Comparison of ENCODE assay signal across 8 cellular contexts in genomic region chr4:56757821-56758400, GRCh38.
DNase-seq lines count a peak whose midpoint lies in the region; ATAC-seq and TF ChIP-seq lines count a peak whose summit lies in the region.

No MANE protein-coding gene starts in this region.

- H2AFZ ChIP-seq in KMS-11 (ENCODE audit: low read depth) = peak overlapping the region; percentile 82

- H3K4me3 ChIP-seq in KMS-11 (IDR thresholded peaks at IDR 0.05; ENCODE audit: insufficient read depth, low read depth, low read length) = peak overlapping the region; percentile 74
- peak overlapping the region in 2 of 59 donors; percentile 6 to 14 for H3K4me3 ChIP-seq in dorsolateral prefrontal cortex
- peak overlapping the region; percentile 46 for H3K4me3 ChIP-seq in naive thymus-derived CD4-positive, alpha-beta T cell (ENCODE audit: low read length)

- H3K9me3 Mint-ChIP-seq in naive thymus-derived CD4-positive, alpha-beta T cell = peaks cover 0 to 2% (median 0%) of the 10 kb centered on the region in 11 donors

- H3K9me3 ChIP-seq in naive thymus-derived CD4-positive, alpha-beta T cell (ENCODE audit: control insufficient read depth in 2 of 3, low read length in 3 of 3) = no peaks in the 10 kb centered on the region

- POLR2A ChIA-PET in naive thymus-derived CD4-positive, alpha-beta T cell (lab: Charles Lee) = interaction anchor here (0.9 to 1.4 kb wide), 2 partner anchors 363 to 371 kb away, joined by 4 to 6 read pairs; partner anchors contain the start of gene AASDH

- H3K79me2 ChIP-seq in KMS-11 (ENCODE audit: insufficient read depth, low read depth) = no peaks in the 10 kb centered on the region

- no peaks in the 10 kb centered on the region for H4K20me1 ChIP-seq in KMS-11 (ENCODE audit: insufficient read depth)

- peaks cover 0 to 14% (median 0%) of the 10 kb centered on the region in 5 donors for H3K27me3 Mint-ChIP-seq in naive thymus-derived CD4-positive, alpha-beta T cell

- H3K4me1 Mint-ChIP-seq in naive thymus-derived CD4-positive, alpha-beta T cell = peaks cover 39 to 76% (median 57%) of the 10 kb centered on the region in 7 donors

- peak overlapping the region; percentile 58 for H3K9ac ChIP-seq in KMS-11

- no peaks in the 10 kb centered on the region for H3K36me3 Mint-ChIP-seq in naive thymus-derived CD4-positive, alpha-beta T cell

- CTCF ChIA-PET in naive thymus-derived CD4-positive, alpha-beta T cell (lab: Charles Lee) = interaction anchor here (0.6 to 1.9 kb wide), 7 partner anchors 13 to 350 kb away, joined by 3 to 8 read pairs (median 3); no protein-coding TSS in a partner anchor

- intact Hi-C loops in dorsolateral prefrontal cortex (cut with DNase I) = no loop called here
- intact Hi-C loops in naive thymus-derived CD4-positive, alpha-beta T cell (cut with micrococcal nuclease) = loop anchor here (1.0 to 10.0 kb wide), 13 partner anchors 42 to 371 kb away; partner anchors contain the start of genes HOPX (in 2 of the 2), PPAT (in 2 of the 2), AASDH (in 1 of the 2) and NOA1 (in 1 of the 2)

- H3K27me3 ChIP-seq in KMS-11 (ENCODE audit: insufficient read depth, low read depth) (no peaks in the 10 kb centered on the region), dorsolateral prefrontal cortex (no peaks in the 10 kb centered on the region)
- no peaks in the 10 kb centered on the region for H3K27me3 ChIP-seq in naive thymus-derived CD4-positive, alpha-beta T cell (ENCODE audit: control insufficient read depth in 2 of 2, insufficient read depth in 2 of 2, low read length in 2 of 2)

- peaks cover 61% of the 10 kb centered on the region for H3K4me1 ChIP-seq in KMS-11 (ENCODE audit: low read depth, poor library complexity, severe bottlenecking)
- H3K4me1 ChIP-seq in naive thymus-derived CD4-positive, alpha-beta T cell (ENCODE audit: control insufficient read depth in 2 of 2, insufficient read depth in 2 of 2, low read length in 2 of 2) = peaks cover 28 to 29% of the 10 kb centered on the region in 2 donors

- H3K27ac Mint-ChIP-seq in naive thymus-derived CD4-positive, alpha-beta T cell = peak overlapping the region; percentile 76 to 99 (median 92)

- TF ChIP-seq CTCF in KMS-11 (conservative IDR thresholded peaks at IDR 0.05; ENCODE audit: low read depth, low read length) (no peak), dorsolateral prefrontal cortex (IDR thresholded peaks at IDR 0.05 in 54 of 56, conservative IDR thresholded peaks at IDR 0.05 in 2 of 56; ENCODE audit: low read depth in 1 of 56, partially characterized antibody in 56 of 56) (no peak)

- no peaks in the 10 kb centered on the region for H3K36me3 ChIP-seq in KMS-11 (ENCODE audit: insufficient read depth)
- no peaks in the 10 kb centered on the region for H3K36me3 ChIP-seq in naive thymus-derived CD4-positive, alpha-beta T cell (ENCODE audit: control insufficient read depth in 2 of 3, insufficient read depth in 3 of 3, low read length in 3 of 3)

- peak; percentile 90 for ATAC-seq in GM21825 (IDR thresholded peaks at IDR 0.05; ENCODE audit: unreplicated experiment)
- ATAC-seq in naive thymus-derived CD4-positive, alpha-beta T cell = peak; percentile 88
- peak; percentile 100 for ATAC-seq in stimulated activated naive CD8-positive, alpha-beta T cell treated with anti-CD3 and anti-CD28 coated beads, Interleukin-15, Interleukin-2, amounts not matched to agents 100 U/mL and 50 U/mL, for 24 hours

- H3K4me2 ChIP-seq in KMS-11 = peak overlapping the region; percentile 92

- DNase-seq in GM03348 (ENCODE audit: low spot score) = peak; percentile 83
- peak; percentile 87 for DNase-seq in activated CD4-positive, alpha-beta T cell treated with anti-CD3 and anti-CD28 coated beads for 48 hours
- DNase-seq in dorsolateral prefrontal cortex = peak in 6 of 10 donors; percentile 31 to 79 (median 48)
- peak; percentile 12 to 85 (median 68) for DNase-seq in naive thymus-derived CD4-positive, alpha-beta T cell
- peak; percentile 82 for DNase-seq in stimulated activated naive CD8-positive, alpha-beta T cell treated with anti-CD3 and anti-CD28 coated beads, Interleukin-15, Interleukin-2, amounts not matched to agents 100 U/mL and 50 U/mL, for 24 hours
- DNase-seq in NCI-H345 (lab: John Stamatoyannopoulos, UW) = no peak

- H3K4me3 Mint-ChIP-seq in naive thymus-derived CD4-positive, alpha-beta T cell = peak overlapping the region; percentile 71 to 91 (median 85)

- H3K27ac ChIP-seq in KMS-11 (peak overlapping the region; percentile 92), dorsolateral prefrontal cortex (peak overlapping the region in 43 of 59 donors; percentile 5 to 88 (median 52))
- H3K27ac ChIP-seq in naive thymus-derived CD4-positive, alpha-beta T cell (ENCODE audit: low read depth, low read length) = peak overlapping the region; percentile 65

Comparison
In these comparisons a context has a peak if more than half of its experiments do, and no peak if none do; other contexts are left out.
1. intact Hi-C loops: an anchor here in naive thymus-derived CD4-positive, alpha-beta T cell (1.0 to 10.0 kb wide); none called in dorsolateral prefrontal cortex.